ENCODE assay signal across 8 cellular contexts in genomic region chr13:72839831-72840426, GRCh38.
DNase-seq lines count a peak whose midpoint lies in the region; ATAC-seq lines count a peak whose summit lies in the region.

No MANE protein-coding gene starts in this region.

- DNase-seq in DMS79 treated with DMSO at 0.1 percent for 48 hours (lab: John Stamatoyannopoulos, UW) (peak; percentile 3), DMS79 (lab: John Stamatoyannopoulos, UW) (no peak), HK-2 (ENCODE audit: unreplicated experiment) (peak; percentile 23), RKO (ENCODE audit: low spot score) (peak; percentile 57), amniotic epithelial cell (ENCODE audit: low read depth) (peak; percentile 37), iPS-NIHi7 (ENCODE audit: extremely low spot score) (peak; percentile 83)
- peak in 2 of 3 experiments; percentile 9 to 25 for DNase-seq in stimulated activated CD4-positive, alpha-beta T cell treated with anti-CD3 and anti-CD28 coated beads, TNF-alpha, amount 100 ng/mL, for 24 hours (ENCODE audit: low read depth in 3 of 3)

- ATAC-seq in GM21447 (IDR thresholded peaks at IDR 0.05; ENCODE audit: unreplicated experiment) = peak; percentile 97
